In genomic region chr5:43362725-43363435, GRCh38 we compare ENCODE assay signal across 24 cellular contexts.
"Had no signal": no experiment of that assay in that cellular context is flagged by ENCODE, and none has a peak within 500 bp of the region (broad histone marks: within the 10 kb centered on the region; RNA-seq: fewer than 3 reads in every experiment).

No MANE protein-coding gene starts in this region.

- H3K4me3 ChIP-seq: neural progenitor cell, psoas muscle, right atrium auricular region, spleen, transverse colon had no signal

- H3K4me1 ChIP-seq: neural progenitor cell, parathyroid adenoma, psoas muscle, right atrium auricular region, spleen, transverse colon had no signal

- H3K27me3 ChIP-seq: brain microvascular endothelial cell, neural progenitor cell, right atrium auricular region, spleen, transverse colon had no signal

- H3K9me3 ChIP-seq: psoas muscle had no signal

- H3K27ac ChIP-seq: brain microvascular endothelial cell, neural progenitor cell, parathyroid adenoma, psoas muscle, right atrium auricular region, spleen, transverse colon had no signal

- H2AFZ ChIP-seq: parathyroid adenoma had no signal

- DNase-seq: activated CD4-positive, alpha-beta memory T cell treated with anti-CD3 and anti-CD28 coated beads, Interleukin-2, amount 10 ng/mL, durations not matched to agents 7 days and 5 days; activated CD4-positive, alpha-beta T cell treated with anti-CD3 and anti-CD28 coated beads, Interleukin-2, amount 10 ng/mL, durations not matched to agents 7 days and 5 days; activated CD4-positive, CD25-positive, alpha-beta regulatory T cell treated with anti-CD3 and anti-CD28 coated beads, Interleukin-2, amount 50 U/mL, for 72 hours; activated CD8-positive, alpha-beta memory T cell treated with anti-CD3 and anti-CD28 coated beads, Interleukin-2, amount 50 U/mL, for 48 hours; activated gamma-delta T cell; activated naive CD4-positive, alpha-beta T cell treated with anti-CD3 and anti-CD28 coated beads, Interleukin-2, amount 50 U/mL, for 16 hours; activated T-cell treated with anti-CD3 and anti-CD28 coated beads, Interleukin-2, amount 50 U/mL, for 24 hours; amniotic stem cell; brain microvascular endothelial cell; central memory CD4-positive, alpha-beta T cell; head of caudate nucleus; hippocampal formation; kidney; left colon; natural killer cell; occipital lobe; psoas muscle; spleen; stimulated activated naive CD4-positive, alpha-beta T cell; T-helper 2 cell; transverse colon had no signal

- H3K79me2 ChIP-seq: parathyroid adenoma had no signal

- H3K9ac ChIP-seq: neural progenitor cell, parathyroid adenoma had no signal

- H3K36me3 ChIP-seq: brain microvascular endothelial cell, neural progenitor cell, right atrium auricular region, spleen, transverse colon had no signal

- ATAC-seq: left colon, natural killer cell, psoas muscle had no signal

- H3K4me2 ChIP-seq: neural progenitor cell had no signal
